ENCODE assay signal across 16 cellular contexts in the genomic region with DNA sequence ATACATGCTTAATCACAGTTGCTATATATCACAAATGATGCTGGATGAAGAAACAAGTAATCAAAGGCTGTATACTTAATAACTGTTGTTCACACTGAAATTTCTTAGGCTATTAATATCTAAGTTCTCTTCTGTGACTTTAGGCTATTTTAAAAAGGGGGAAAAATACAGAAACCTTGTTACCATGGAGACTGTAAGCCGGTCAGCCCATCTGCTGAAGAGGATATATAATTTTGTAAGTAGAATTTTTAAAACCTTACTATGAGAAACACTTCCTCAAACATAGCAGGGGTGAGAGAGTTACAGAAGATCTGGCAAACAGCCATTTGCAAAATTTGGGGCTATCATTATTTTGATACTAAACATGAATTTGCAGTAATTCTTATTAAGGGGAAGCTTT. TPM values are rescaled to one million over a fixed set of nuclear protein-coding genes. Genes with fewer than 3 reads are reported as not detected.
DNase-seq lines count a peak whose midpoint lies in the region; ATAC-seq and TF ChIP-seq lines count a peak whose summit lies in the region.
"Had no signal": no experiment of that assay in that cellular context is flagged by ENCODE, and none has a peak within 500 bp of the region (broad histone marks: within the 10 kb centered on the region; RNA-seq: fewer than 3 reads in every experiment).

No MANE protein-coding gene starts in this region.

- WGBS in adrenal gland, 4 donors, result 63 to 67% (median 66%) methylated on average over 1 of the region's 1 CpG

- peak overlapping the region in 10 of 11 experiments; percentile 6 to 48 (median 24); a peak in 12 of 22 replicates for H3K4me2 ChIP-seq in BLaER1 treated with 17β-estradiol and CSF1 and Interleukin-3, amounts not matched to agents 10 nM and 100 nM
- peak overlapping the region; percentile 44 for H3K4me2 ChIP-seq in Karpas-422 (ENCODE audit: low read depth, low read length, poor library complexity, severe bottlenecking)

- H3K4me3 Mint-ChIP-seq in T-cell, result no peak overlapping the region
- H3K4me3 Mint-ChIP-seq: T-helper 1 cell treated with Interleukin-12 subunit alpha and Interleukin-12 subunit beta and Interleukin-4 antibody, amounts not matched to agents 30 μg/mL and 1 μg/mL, for 36 hours had no signal

- H3K9ac ChIP-seq in BLaER1 treated with 17β-estradiol and CSF1 and Interleukin-3, amounts not matched to agents 10 nM and 100 nM, result no peak overlapping the region
- no peak overlapping the region for H3K9ac ChIP-seq in Karpas-422 (ENCODE audit: low read length)

- POLR2A ChIA-PET in T-cell (lab: Charles Lee), result no interaction called here

- H3K4me1 Mint-ChIP-seq in T-cell, result no peaks in the 10 kb centered on the region

- no peak overlapping the region for H3K27ac Mint-ChIP-seq in T-cell
- H3K27ac Mint-ChIP-seq: T-helper 1 cell treated with Interleukin-12 subunit alpha and Interleukin-12 subunit beta and Interleukin-4 antibody, amounts not matched to agents 30 μg/mL and 1 μg/mL, for 36 hours had no signal

- CTCF ChIA-PET in T-cell (lab: Charles Lee), result no interaction called here

- H3K9me2 ChIP-seq in Karpas-422 (replicated peaks; ENCODE audit: insufficient read depth, low read length), result no peaks in the 10 kb centered on the region

- peaks cover 0 to 4% (median 0%) of the 10 kb centered on the region in 3 donors for H3K9me3 Mint-ChIP-seq in T-cell
- H3K9me3 Mint-ChIP-seq: T-helper 1 cell treated with Interleukin-12 subunit alpha and Interleukin-12 subunit beta and Interleukin-4 antibody, amounts not matched to agents 30 μg/mL and 1 μg/mL, for 36 hours had no signal

- peaks cover 0 to 1% of the 10 kb centered on the region in 2 donors for H3K27me3 Mint-ChIP-seq in T-cell

- H3K36me3 ChIP-seq in BLaER1 treated with 17β-estradiol and CSF1 and Interleukin-3, amounts not matched to agents 10 nM and 100 nM, result no peaks in the 10 kb centered on the region
- H3K36me3 ChIP-seq in Karpas-422 (ENCODE audit: insufficient read depth, low read length), result no peaks in the 10 kb centered on the region
- no peaks in the 10 kb centered on the region for H3K36me3 ChIP-seq in tibial artery
- H3K36me3 ChIP-seq in adrenal gland (replicated peaks in 1 of 2), result no peaks in the 10 kb centered on the region
- H3K36me3 ChIP-seq: uterus had no signal

- H3K4me1 ChIP-seq in BLaER1 treated with 17β-estradiol and CSF1 and Interleukin-3, amounts not matched to agents 10 nM and 100 nM, result peaks cover 6 to 19% (median 12%) of the 10 kb centered on the region in 10 experiments; a peak in 17 of 20 replicates
- H3K4me1 ChIP-seq in Karpas-422 (ENCODE audit: low read length) (peaks cover 12% of the 10 kb centered on the region), tibial artery (peaks cover 0 to 4% (median 2%) of the 10 kb centered on the region in 4 donors), adrenal gland (replicated peaks in 1 of 2) (no peaks in the 10 kb centered on the region)
- H3K4me1 ChIP-seq: uterus had no signal

- H3K4me3 ChIP-seq in BLaER1 treated with 17β-estradiol and CSF1 and Interleukin-3, amounts not matched to agents 10 nM and 100 nM, result no peak overlapping the region
- no peak overlapping the region for H3K4me3 ChIP-seq in Karpas-422 (ENCODE audit: low read length)
- H3K4me3 ChIP-seq in tibial artery, result no peak overlapping the region
- no peak overlapping the region for H3K4me3 ChIP-seq in adrenal gland
- H3K4me3 ChIP-seq: uterus had no signal

- H3K9me3 ChIP-seq in BLaER1 treated with 17β-estradiol and CSF1 and Interleukin-3, amounts not matched to agents 10 nM and 100 nM (replicated peaks in 1 of 11), result peaks cover 0 to 3% (median 0%) of the 10 kb centered on the region in 11 experiments; a peak in 3 of 22 replicates
- H3K9me3 ChIP-seq in Karpas-422 (ENCODE audit: low read length) (no peaks in the 10 kb centered on the region), tibial artery (no peaks in the 10 kb centered on the region), adrenal gland (replicated peaks in 1 of 3) (no peaks in the 10 kb centered on the region)
- H3K9me3 ChIP-seq: uterus had no signal

- H3K27ac ChIP-seq in BLaER1 treated with 17β-estradiol and CSF1 and Interleukin-3, amounts not matched to agents 10 nM and 100 nM, result peak overlapping the region in 1 of 11 experiments; percentile 13; a peak in 2 of 22 replicates
- peak overlapping the region; percentile 48; the same call in 1 of the 2 replicates for H3K27ac ChIP-seq in Karpas-422 (ENCODE audit: low read length)
- no peak overlapping the region for H3K27ac ChIP-seq in tibial artery
- H3K27ac ChIP-seq in adrenal gland, result no peak overlapping the region
- H3K27ac ChIP-seq: uterus had no signal

- no peaks in the 10 kb centered on the region for H3K79me2 ChIP-seq in Karpas-422 (ENCODE audit: low read length)

- peaks cover 0 to 48% (median 0%) of the 10 kb centered on the region in 11 experiments; a peak in 4 of 22 replicates for H3K27me3 ChIP-seq in BLaER1 treated with 17β-estradiol and CSF1 and Interleukin-3, amounts not matched to agents 10 nM and 100 nM
- H3K27me3 ChIP-seq in Karpas-422 (ENCODE audit: low read length), result no peaks in the 10 kb centered on the region
- no peaks in the 10 kb centered on the region for H3K27me3 ChIP-seq in tibial artery
- no peaks in the 10 kb centered on the region for H3K27me3 ChIP-seq in adrenal gland
- H3K27me3 ChIP-seq: uterus had no signal

- no peaks in the 10 kb centered on the region for H3K36me3 Mint-ChIP-seq in T-cell

- peak; percentile 70 for DNase-seq in Karpas-422
- DNase-seq in tibial artery, result no peak
- DNase-seq in stimulated activated CD4-positive, alpha-beta T cell treated with anti-CD3 and anti-CD28 coated beads, Interleukin-4, amount 100 ng/mL, for 24 hours, result no peak
- DNase-seq in adrenal gland, result no peak
- DNase-seq in T-cell, result no peak
- DNase-seq: activated naive CD4-positive, alpha-beta T cell treated with anti-CD3 and anti-CD28 coated beads, Interleukin-2, amount 50 U/mL, for 16 hours; cerebellar nuclear complex; hippocampal formation; KG1; mammary epithelial cell; NCI-H2029 treated with DMSO at 0.1 percent for 48 hours; uterus had no signal

- no peak for TF ChIP-seq POLR2A in adrenal gland (IDR thresholded peaks at IDR 0.05)

- H2AFZ ChIP-seq in Karpas-422 (ENCODE audit: low read length), result peak overlapping the region; percentile 58

- peaks cover 0 to 6% (median 0%) of the 10 kb centered on the region in 11 experiments; a peak in 1 of 22 replicates for H4K20me1 ChIP-seq in BLaER1 treated with 17β-estradiol and CSF1 and Interleukin-3, amounts not matched to agents 10 nM and 100 nM
- no peaks in the 10 kb centered on the region for H4K20me1 ChIP-seq in Karpas-422 (ENCODE audit: insufficient read depth, low read depth, low read length)

- TF ChIP-seq CTCF in tibial artery (IDR thresholded peaks at IDR 0.05) (no peak), adrenal gland (IDR thresholded peaks at IDR 0.05) (no peak)

- ATAC-seq in GM19035 (IDR thresholded peaks at IDR 0.05; ENCODE audit: unreplicated experiment) (peak; percentile 77), HG02798 (IDR thresholded peaks at IDR 0.05; ENCODE audit: poor library complexity, unreplicated experiment) (peak; percentile 59), T-cell (replicated peaks in 1 of 4) (no peak)

- intact Hi-C loops in tibial artery (cut with DNase I; ENCODE audit: low total_unique reads), result no loop called here
- intact Hi-C loops in adrenal gland (cut with DNase I), result no loop called here

RNA-seq across cellular contexts. Expression of a gene that starts 27.8 kb away (rescaled TPM):
- 0.11 and 0.22 TPM in 2 replicates for total RNA-seq in Karpas-422 (2014; rRNA removed; shearing (Covaris generic); ENCODE audit: low replicate concordance)
- total RNA-seq in adrenal gland (1 to 10 TPM in 7 of 8 donors, under 1 TPM in 1; 0.60 to 4.0 (median 2.0) TPM), T-cell (1 to 10 TPM in 1 of 5 donors, under 1 TPM in 4; 0.16 to 1.2 (median 0.47) TPM)
- 1 to 10 TPM; 1.0 to 1.9 (median 1.1) TPM for polyA plus RNA-seq in adrenal gland
- polyA plus RNA-seq: mammary epithelial cell had no signal

Comparison
In these comparisons a context has a peak if more than half of its experiments do, and no peak if none do; other contexts are left out.
1. ATAC-seq: peak in GM19035 (single experiment) and HG02798 (single experiment); none in T-cell (0 of 4).